ENCODE assay signal across 8 cellular contexts in genomic region chr1:23555225-23555801, GRCh38. TPM values are rescaled to one million over a fixed set of nuclear protein-coding genes. Genes with fewer than 3 reads are reported as not detected.
A peak's percentile ranks its signal among the peaks of the same experiment; 100 is the strongest.
DNase-seq lines count a peak whose midpoint lies in the region; ATAC-seq, FAIRE-seq and TF ChIP-seq lines count a peak whose summit lies in the region.

No MANE protein-coding gene starts in this region.

- POLR2A ChIA-PET in CD4-positive, alpha-beta T cell (lab: Charles Lee): interaction anchor here (0.7 to 9.6 kb wide), 22 partner anchors 10 to 211 kb away, joined by 3 to 314 read pairs (median 6); partner anchors contain the start of genes E2F2 and HNRNPR

- CTCF ChIA-PET in CD4-positive, alpha-beta T cell (lab: Charles Lee): interaction anchor here (1.0 to 8.9 kb wide), 15 partner anchors 11 to 82 kb away, joined by 3 to 81 read pairs (median 5); partner anchors contain the start of gene E2F2

- H3K27ac Mint-ChIP-seq in CD4-positive, alpha-beta T cell: peak overlapping the region; percentile 96

- H3K4me3 ChIP-seq in HUES6 (ENCODE audit: low read depth, low read length) (peak overlapping the region; percentile 62), adipocyte (ENCODE audit: low read length) (peak overlapping the region; percentile 91), kidney (ENCODE audit: low read length in 2 of 2) (peak overlapping the region; percentile 82), suprapubic skin (peak overlapping the region; percentile 89)

- no peak for FAIRE-seq in kidney (lab: Jason Lieb, UNC)

- H3K36me3 ChIP-seq in HUES6 (ENCODE audit: control insufficient read depth, insufficient read depth, low read length): peaks cover 16% of the 10 kb centered on the region
- peaks cover 10% of the 10 kb centered on the region for H3K36me3 ChIP-seq in adipocyte (ENCODE audit: control insufficient read depth, insufficient read depth, low read length, severe bottlenecking)
- peaks cover 0 to 8% of the 10 kb centered on the region in 2 donors for H3K36me3 ChIP-seq in kidney (ENCODE audit: control insufficient read depth in 1 of 2, insufficient read depth in 2 of 2, low read length in 2 of 2)
- H3K36me3 ChIP-seq in suprapubic skin: no peaks in the 10 kb centered on the region

- TF ChIP-seq EP300 in suprapubic skin (IDR thresholded peaks at IDR 0.05): no peak

- TF ChIP-seq POLR2A in suprapubic skin (IDR thresholded peaks at IDR 0.05): no peak

- no peaks in the 10 kb centered on the region for H3K9me3 Mint-ChIP-seq in CD4-positive, alpha-beta T cell

- H3K9ac ChIP-seq in HUES6 (ENCODE audit: low read length) (peak overlapping the region; percentile 94), adipocyte (ENCODE audit: low read length) (peak overlapping the region; percentile 95), kidney (ENCODE audit: low read length in 2 of 2) (peak overlapping the region; percentile 6 to 91)

- no peak for TF ChIP-seq CTCF in CD4-positive, alpha-beta T cell (IDR thresholded peaks at IDR 0.05)
- TF ChIP-seq CTCF in kidney (IDR thresholded peaks at IDR 0.05; ENCODE audit: borderline replicate concordance, extremely low read depth, insufficient read depth): no peak
- no peak for TF ChIP-seq CTCF in suprapubic skin (IDR thresholded peaks at IDR 0.05)

- no peak for DNase-seq in CD4-positive, alpha-beta T cell
- DNase-seq in adipocyte (ENCODE audit: low read depth) (peak; percentile 58), kidney (no peak), suprapubic skin (ENCODE audit: low spot score in 2 of 2) (no peak), kidney tubule cell (ENCODE audit: low spot score) (no peak)

- intact Hi-C loops in CD4-positive, alpha-beta T cell (cut with DNase I, micrococcal nuclease): loop anchor here in 1 of 2 experiments (10.0 kb wide), 1 partner anchor 419 kb away; no protein-coding TSS in a partner anchor
- intact Hi-C loops in kidney (cut with DNase I): no loop called here

- 16% methylated on average over 14 of the region's 18 CpGs for WGBS in suprapubic skin

- peak overlapping the region; percentile 90 for H3K4me3 Mint-ChIP-seq in CD4-positive, alpha-beta T cell

- H3K36me3 Mint-ChIP-seq in CD4-positive, alpha-beta T cell (ENCODE audit: low read depth): peaks cover 26% of the 10 kb centered on the region

- no peaks in the 10 kb centered on the region for H3K27me3 Mint-ChIP-seq in CD4-positive, alpha-beta T cell

- peaks cover 72% of the 10 kb centered on the region for H3K4me1 Mint-ChIP-seq in CD4-positive, alpha-beta T cell (ENCODE audit: low read depth)

- H3K4me1 ChIP-seq in HUES6 (ENCODE audit: control insufficient read depth, insufficient read depth, low read length) (peaks cover 53% of the 10 kb centered on the region), adipocyte (ENCODE audit: control insufficient read depth, insufficient read depth, low read length) (peaks cover 36% of the 10 kb centered on the region), kidney (ENCODE audit: control insufficient read depth in 1 of 2, insufficient read depth in 1 of 2, low read depth in 1 of 2, low read length in 2 of 2) (peaks cover 17 to 28% of the 10 kb centered on the region in 2 donors), suprapubic skin (peaks cover 61% of the 10 kb centered on the region)

- no peak for ATAC-seq in CD4-positive, alpha-beta T cell (ENCODE audit: poor library complexity)
- no peak for ATAC-seq in HG03135 (IDR thresholded peaks at IDR 0.05; ENCODE audit: unreplicated experiment)
- no peak for ATAC-seq in HG03378 (IDR thresholded peaks at IDR 0.05; ENCODE audit: unreplicated experiment)

- no peaks in the 10 kb centered on the region for H3K9me3 ChIP-seq in CD4-positive, alpha-beta T cell (ENCODE audit: control insufficient read depth, low read length)
- H3K9me3 ChIP-seq in HUES6 (ENCODE audit: control insufficient read depth, insufficient read depth, low read depth, low read length) (no peaks in the 10 kb centered on the region), adipocyte (ENCODE audit: control insufficient read depth, low read length) (no peaks in the 10 kb centered on the region), kidney (ENCODE audit: control insufficient read depth in 1 of 2, low read length in 2 of 2) (no peaks in the 10 kb centered on the region), suprapubic skin (no peaks in the 10 kb centered on the region)

- H3K27ac ChIP-seq in CD4-positive, alpha-beta T cell (ENCODE audit: low read depth, low read length): peak overlapping the region; percentile 86
- H3K27ac ChIP-seq in HUES6 (ENCODE audit: low read depth, low read length) (peak overlapping the region; percentile 89), kidney (ENCODE audit: low read depth in 2 of 2, low read length in 2 of 2) (peak overlapping the region; percentile 86 to 95), suprapubic skin (peak overlapping the region; percentile 91)

- H3K27me3 ChIP-seq in CD4-positive, alpha-beta T cell (ENCODE audit: control insufficient read depth, insufficient read depth, low read length): no peaks in the 10 kb centered on the region
- H3K27me3 ChIP-seq in HUES6 (ENCODE audit: control insufficient read depth, insufficient read depth, low read length): peaks cover 18% of the 10 kb centered on the region; the same call in 1 of the 2 replicates
- H3K27me3 ChIP-seq in adipocyte (replicated peaks; ENCODE audit: control insufficient read depth, insufficient read depth, low read length): no peaks in the 10 kb centered on the region
- no peaks in the 10 kb centered on the region for H3K27me3 ChIP-seq in suprapubic skin

RNA-seq across cellular contexts. Expression of gene ID3, which starts 4.0 kb away (rescaled TPM):
- total RNA-seq in CD4-positive, alpha-beta T cell: 10 to 100 TPM; 89.8 to 90.4 TPM
- total RNA-seq in kidney (97.8 TPM), suprapubic skin (100 to 1,000 TPM in 3 of 4 donors, 10 to 100 TPM in 1; 91.1 to 194 (median 149) TPM)
- 157 TPM for polyA plus RNA-seq in kidney (ENCODE audit: insufficient read depth, low read depth, low replicate concordance)

RNA-seq across cellular contexts. Expression of gene E2F2, which starts 24.3 kb away (rescaled TPM):
- under 1 TPM; 0.50 to 0.69 TPM for total RNA-seq in CD4-positive, alpha-beta T cell
- total RNA-seq in kidney (0.50 TPM), suprapubic skin (10 to 100 TPM in 2 of 4 donors, 1 to 10 TPM in 2; 4.5 to 12.9 (median 8.4) TPM)
- polyA plus RNA-seq in kidney (ENCODE audit: insufficient read depth, low read depth, low replicate concordance): not detected
